In the genomic region with DNA sequence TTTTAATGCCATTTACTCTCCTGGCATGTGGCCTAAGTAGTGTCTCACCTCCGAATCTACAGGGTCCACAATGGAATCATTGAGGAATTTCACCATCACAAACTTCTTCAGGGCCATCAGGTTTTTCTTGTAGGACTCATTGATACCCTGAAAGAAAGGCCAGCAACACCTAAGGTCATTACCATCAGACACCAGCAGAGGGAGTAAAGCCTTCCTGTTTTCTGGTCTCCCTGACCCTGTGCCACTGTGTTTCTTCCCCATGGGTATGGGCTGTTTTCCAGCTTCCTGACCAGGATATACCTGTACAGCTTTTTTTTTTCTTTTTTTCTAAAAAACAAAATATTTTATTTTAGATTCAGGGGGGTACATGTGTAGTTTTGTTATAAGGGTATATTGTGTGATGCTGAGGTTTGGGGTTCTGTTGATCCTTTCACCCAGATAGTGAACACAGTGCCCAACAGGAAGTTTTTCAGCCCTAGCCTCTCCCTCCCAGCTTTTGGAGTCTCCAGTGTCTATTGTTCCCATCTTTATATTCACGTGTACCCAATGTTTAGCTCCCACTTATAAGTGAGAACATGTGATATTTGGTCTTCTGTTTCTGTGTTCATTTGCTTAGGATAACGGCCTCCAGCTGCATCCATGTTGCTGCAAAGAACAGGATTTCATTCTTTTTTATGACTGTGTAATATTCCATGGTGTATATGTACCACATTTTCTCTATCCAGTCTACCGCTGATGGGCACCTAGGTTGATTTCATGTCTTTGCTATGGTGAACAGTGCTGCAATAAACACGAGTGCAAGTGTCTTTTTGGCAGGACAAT, we compare ENCODE assay signal across 8 cellular contexts. TPM values are rescaled to one million over a fixed set of nuclear protein-coding genes. Genes with fewer than 3 reads are reported as not detected.
A peak's percentile ranks its signal among the peaks of the same experiment; 100 is the strongest.
DNase-seq lines count a peak whose midpoint lies in the region; ATAC-seq and TF ChIP-seq lines count a peak whose summit lies in the region.

No MANE protein-coding gene starts in this region.

- peak; percentile 63 for TF ChIP-seq CTCF in liver (IDR thresholded peaks at IDR 0.05; ENCODE audit: low read depth, low read length, missing input control)

- DNase-seq in Right ventricle myocardium inferior (ENCODE audit: missing footprints) = no peak
- no peak for DNase-seq in cardiac septum (ENCODE audit: low spot score)
- DNase-seq in NCI-H146 treated with DMSO at 0.1 percent for 48 hours (lab: John Stamatoyannopoulos, UW; ENCODE audit: unreplicated experiment) = peak; percentile 2
- DNase-seq in T-helper 2 cell = peak in 3 of 5 experiments; percentile 16 to 66 (median 17)
- peak; percentile 42 for DNase-seq in central memory CD4-positive, alpha-beta T cell
- DNase-seq in stimulated activated naive CD8-positive, alpha-beta T cell treated with anti-CD3 and anti-CD28 coated beads, Interleukin-15, Interleukin-2, amounts not matched to agents 100 U/mL and 50 U/mL, for 24 hours = peak; percentile 53

- H3K36me3 ChIP-seq in liver (ENCODE audit: control insufficient read depth in 4 of 4, insufficient read depth in 3 of 4, low read depth in 1 of 4, low read length in 3 of 4) = peaks cover 3 to 13% (median 5%) of the 10 kb centered on the region in 4 donors

- 90% methylated on average over 5 of the region's 5 CpGs for WGBS in liver

- ATAC-seq in Right ventricle myocardium inferior (peak; percentile 37), HG03095 (IDR thresholded peaks at IDR 0.05; ENCODE audit: unreplicated experiment) (no peak)
- peak; percentile 66 for ATAC-seq in stimulated activated naive CD8-positive, alpha-beta T cell treated with anti-CD3 and anti-CD28 coated beads, Interleukin-15, Interleukin-2, amounts not matched to agents 100 U/mL and 50 U/mL, for 24 hours

- no peaks in the 10 kb centered on the region for H3K27me3 ChIP-seq in liver (ENCODE audit: control insufficient read depth in 4 of 4, insufficient read depth in 4 of 4, low read length in 3 of 4)

- intact Hi-C loops in Right ventricle myocardium inferior (cut with DNase I) (no loop called here), cardiac septum (cut with DNase I) (no loop called here)

- H3K9me3 ChIP-seq in liver (ENCODE audit: control insufficient read depth in 4 of 4, low read length in 3 of 4) = no peaks in the 10 kb centered on the region

- no peak overlapping the region for H3K27ac ChIP-seq in liver (ENCODE audit: low read depth in 1 of 2, low read length in 2 of 2)

- H3K4me3 ChIP-seq in liver (ENCODE audit: low read depth in 1 of 3, low read length in 3 of 3) = no peak overlapping the region

- no peaks in the 10 kb centered on the region for H3K4me1 ChIP-seq in liver (ENCODE audit: control insufficient read depth in 4 of 4, insufficient read depth in 4 of 4, low read length in 3 of 4)

- H3K9ac ChIP-seq in liver (ENCODE audit: low read depth in 1 of 2, low read length in 2 of 2) = no peak overlapping the region

- TF ChIP-seq RAD21 in liver (IDR thresholded peaks at IDR 0.05) = peak; percentile 59 to 80

TF ChIP-seq in liver, 16 proteins besides CTCF, POLR2A, EP300 and RAD21:
- TF ChIP-seq TAF1 (conservative IDR thresholded peaks at IDR 0.05) (no peak), FOXA2 (IDR thresholded peaks at IDR 0.05) (no peak), RXRA (IDR thresholded peaks at IDR 0.05) (no peak), NR2F2 (IDR thresholded peaks at IDR 0.05) (no peak), MAX (IDR thresholded peaks at IDR 0.05) (no peak), YY1 (IDR thresholded peaks at IDR 0.05) (no peak)
- TF ChIP-seq, protein P1, sequence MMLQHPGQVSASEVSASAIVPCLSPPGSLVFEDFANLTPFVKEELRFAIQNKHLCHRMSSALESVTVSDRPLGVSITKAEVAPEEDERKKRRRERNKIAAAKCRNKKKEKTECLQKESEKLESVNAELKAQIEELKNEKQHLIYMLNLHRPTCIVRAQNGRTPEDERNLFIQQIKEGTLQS (IDR thresholded peaks at IDR 0.05) = no peak

RNA-seq across cellular contexts. Expression of gene PPT1, which starts 18.3 kb away (rescaled TPM):
- total RNA-seq in Right ventricle myocardium inferior (44.1 TPM), cardiac septum (31.1 TPM), liver (10 to 100 TPM; 20.3 to 46.8 TPM)
- 10 to 100 TPM; 15.4 to 33.9 TPM for polyA plus RNA-seq in liver

RNA-seq across cellular contexts. Expression of gene CAP1, which starts 38.2 kb away (rescaled TPM):
- total RNA-seq in Right ventricle myocardium inferior (88.8 TPM), cardiac septum (82.8 TPM), liver (100 to 1,000 TPM in 1 of 2 donors, 10 to 100 TPM in 1; 75.5 to 105 TPM)
- polyA plus RNA-seq in liver = 10 to 100 TPM; 77.4 to 91.7 TPM

Comparison
In these comparisons a context has a peak if more than half of its experiments do, and no peak if none do; other contexts are left out.
1. DNase-seq: peak in NCI-H146 treated with DMSO at 0.1 percent for 48 hours (single experiment), T-helper 2 cell (3 of 5), central memory CD4-positive, alpha-beta T cell (single experiment) and stimulated activated naive CD8-positive, alpha-beta T cell treated with anti-CD3 and anti-CD28 coated beads, Interleukin-15, Interleukin-2, amounts not matched to agents 100 U/mL and 50 U/mL, for 24 hours (single experiment); none in Right ventricle myocardium inferior (single experiment) and cardiac septum (single experiment).